In the genomic region with DNA sequence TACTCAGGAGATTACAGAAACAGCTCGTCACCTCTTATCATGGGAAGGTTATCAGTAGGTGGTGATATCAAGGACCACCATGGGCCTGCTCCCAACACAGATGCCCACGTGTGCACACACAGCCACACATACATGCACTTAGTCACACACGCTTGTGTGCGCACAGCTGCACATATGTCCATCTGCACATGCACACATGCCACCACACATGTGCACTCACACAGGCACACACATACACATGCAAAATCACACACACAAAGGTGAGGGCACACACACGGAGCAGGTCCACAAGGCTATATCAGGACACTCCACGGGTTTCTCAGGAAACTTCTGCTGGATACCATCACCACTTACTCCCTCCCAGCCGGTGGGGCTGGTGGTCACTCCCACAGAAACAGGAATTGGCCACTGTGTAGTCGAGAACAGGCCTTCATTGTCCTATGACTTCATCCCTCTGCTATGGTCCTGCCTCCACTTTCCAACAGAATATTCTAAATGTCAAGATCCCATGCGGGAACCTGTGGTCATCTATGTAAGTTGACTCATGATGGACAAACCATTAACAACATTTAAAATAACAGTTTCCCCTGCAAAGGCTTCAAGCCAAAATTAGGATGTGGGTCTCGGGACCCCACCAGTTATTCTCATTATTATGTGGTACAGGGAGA, we compare ENCODE assay signal across 10 cellular contexts. TPM values are rescaled to one million over a fixed set of nuclear protein-coding genes. Genes with fewer than 3 reads are reported as not detected.
DNase-seq lines count a peak whose midpoint lies in the region; ATAC-seq, FAIRE-seq and TF ChIP-seq lines count a peak whose summit lies in the region.
"Had no signal": no experiment of that assay in that cellular context is flagged by ENCODE, and none has a peak within 500 bp of the region (broad histone marks: within the 10 kb centered on the region; RNA-seq: fewer than 3 reads in every experiment).

No MANE protein-coding gene starts in this region.

- H3K4me3 ChIP-seq in fibroblast of villous mesenchyme (ENCODE audit: low read depth, low read length) (no peak overlapping the region), sigmoid colon (no peak overlapping the region)

- H3K27me3 Mint-ChIP-seq in T-cell: no peaks in the 10 kb centered on the region
- no peaks in the 10 kb centered on the region for H3K27me3 Mint-ChIP-seq in activated CD4-positive, alpha-beta T cell treated with anti-CD3 and anti-CD28 coated beads for 36 hours

- intact Hi-C loops in sigmoid colon (cut with DNase I): loop anchor here (2.0 to 5.0 kb wide), 3 partner anchors 43 to 115 kb away; a partner anchor contains a TSS
- intact Hi-C loops in activated CD4-positive, alpha-beta T cell treated with anti-CD3 and anti-CD28 coated beads for 36 hours (cut with DNase I, micrococcal nuclease): loop anchor here (5.0 kb wide), 3 partner anchors 178 to 778 kb away; a partner anchor contains a TSS

- no peak for FAIRE-seq in GM12891 (lab: Jason Lieb, UNC)
- FAIRE-seq: pancreas had no signal

- H3K27ac ChIP-seq in sigmoid colon: peak overlapping the region in 3 of 4 donors; percentile 93 to 97 (median 94)
- H3K27ac ChIP-seq: vagina had no signal

- H3K4me1 ChIP-seq in sigmoid colon: peaks cover 0 to 37% (median 32%) of the 10 kb centered on the region in 4 donors

- H3K4me3 Mint-ChIP-seq in T-cell: peak overlapping the region in 2 of 3 donors; percentile 53 to 84
- H3K4me3 Mint-ChIP-seq in activated CD4-positive, alpha-beta T cell treated with anti-CD3 and anti-CD28 coated beads for 36 hours: no peak overlapping the region

- H3K27ac Mint-ChIP-seq in T-cell: peak overlapping the region in 1 of 2 donors; percentile 52
- H3K27ac Mint-ChIP-seq in activated CD4-positive, alpha-beta T cell treated with anti-CD3 and anti-CD28 coated beads for 36 hours: no peak overlapping the region

- DNase-seq in GM12891 (ENCODE audit: insufficient read length, low spot score): no peak
- DNase-seq in T-cell: no peak
- peak; percentile 70 for DNase-seq in fibroblast of villous mesenchyme (ENCODE audit: low read depth)
- DNase-seq in sigmoid colon: no peak
- no peak for DNase-seq in activated CD8-positive, alpha-beta memory T cell treated with anti-CD3 and anti-CD28 coated beads, Interleukin-2, amount 50 U/mL, for 48 hours
- no peak for DNase-seq in activated CD4-positive, alpha-beta T cell treated with anti-CD3 and anti-CD28 coated beads for 36 hours
- DNase-seq in NCI-H510A (lab: John Stamatoyannopoulos, UW): no peak
- DNase-seq: pancreas had no signal

- CTCF ChIA-PET in T-cell (lab: Charles Lee): no interaction called here
- CTCF ChIA-PET in activated CD4-positive, alpha-beta T cell treated with anti-CD3 and anti-CD28 coated beads for 36 hours (lab: Charles Lee): interaction anchor here (4.2 to 4.3 kb wide), 2 partner anchors 11 to 28 kb away, joined by 26 to 63 read pairs; no protein-coding TSS in a partner anchor

- ATAC-seq in T-cell (replicated peaks in 1 of 4) (no peak), GM21529 (IDR thresholded peaks at IDR 0.05; ENCODE audit: unreplicated experiment) (no peak)
- no peak for ATAC-seq in activated CD4-positive, alpha-beta T cell treated with anti-CD3 and anti-CD28 coated beads for 36 hours
- ATAC-seq: pancreas had no signal

- no peak for TF ChIP-seq CTCF in fibroblast of villous mesenchyme (IDR thresholded peaks at IDR 0.05; ENCODE audit: insufficient read depth, low read depth, low read length)
- TF ChIP-seq CTCF in sigmoid colon (IDR thresholded peaks at IDR 0.05): no peak

- no peaks in the 10 kb centered on the region for H3K9me3 ChIP-seq in sigmoid colon
- H3K9me3 ChIP-seq: pancreas, vagina had no signal

- no peaks in the 10 kb centered on the region for H3K9me3 Mint-ChIP-seq in T-cell
- H3K9me3 Mint-ChIP-seq in activated CD4-positive, alpha-beta T cell treated with anti-CD3 and anti-CD28 coated beads for 36 hours (ENCODE audit: low read depth): no peaks in the 10 kb centered on the region

- H3K27me3 ChIP-seq in sigmoid colon: no peaks in the 10 kb centered on the region
- H3K27me3 ChIP-seq: pancreas, vagina had no signal

- WGBS in sigmoid colon, 2 donors: 78 to 82% methylated on average over 10 of the region's 10 CpGs

- TF ChIP-seq POLR2A in GM12891 (IDR thresholded peaks at IDR 0.05; ENCODE audit: low read depth, low read length): 0 out of 2 replicates have a peak, but pooled peaks have one; percentile 16
- TF ChIP-seq POLR2A in sigmoid colon (IDR thresholded peaks at IDR 0.05): no peak

- H3K36me3 ChIP-seq in sigmoid colon: peaks cover 8 to 35% (median 24%) of the 10 kb centered on the region in 4 donors

- POLR2A ChIA-PET in T-cell (lab: Charles Lee): no interaction called here
- POLR2A ChIA-PET in activated CD4-positive, alpha-beta T cell treated with anti-CD3 and anti-CD28 coated beads for 36 hours (lab: Charles Lee): no interaction called here

- TF ChIP-seq EP300 in sigmoid colon (IDR thresholded peaks at IDR 0.05): no peak

- peaks cover 29 to 47% (median 44%) of the 10 kb centered on the region in 3 donors for H3K4me1 Mint-ChIP-seq in T-cell
- H3K4me1 Mint-ChIP-seq in activated CD4-positive, alpha-beta T cell treated with anti-CD3 and anti-CD28 coated beads for 36 hours: peaks cover 27% of the 10 kb centered on the region

- H3K36me3 Mint-ChIP-seq in T-cell: peaks cover 18% of the 10 kb centered on the region
- peaks cover 16% of the 10 kb centered on the region for H3K36me3 Mint-ChIP-seq in activated CD4-positive, alpha-beta T cell treated with anti-CD3 and anti-CD28 coated beads for 36 hours (ENCODE audit: low read depth)

TF ChIP-seq in GM12891, 5 proteins besides CTCF, POLR2A, EP300 and RAD21:
- TF ChIP-seq POLR2AphosphoS5 (IDR thresholded peaks at IDR 0.05; ENCODE audit: low read depth, low read length): no peak
- TF ChIP-seq POU2F2 (IDR thresholded peaks at IDR 0.05; ENCODE audit: low read depth, low read length): no peak
- no peak for TF ChIP-seq TAF1 (IDR thresholded peaks at IDR 0.05; ENCODE audit: low read depth, low read length)
- no peak for TF ChIP-seq PAX5 (IDR thresholded peaks at IDR 0.05; ENCODE audit: insufficient read depth, low read length, severe bottlenecking)
- TF ChIP-seq SPI1 (IDR thresholded peaks at IDR 0.05; ENCODE audit: low read depth, low read length): no peak

RNA-seq across cellular contexts. Expression of a gene that starts 2.2 kb away (rescaled TPM):
- polyA plus RNA-seq in GM12891 (2012; ENCODE audit: low read depth, missing spikeins): 33.0 TPM
- total RNA-seq in T-cell (10 to 100 TPM in 4 of 5 donors, 1 to 10 TPM in 1; 9.5 to 25.3 (median 21.4) TPM), fibroblast of villous mesenchyme (50.1 and 64.4 TPM in 2 replicates), sigmoid colon (10 to 100 TPM; 13.7 to 25.4 (median 21.9) TPM)
- 10 to 100 TPM; 37.8 to 70.3 (median 40.6) TPM for polyA plus RNA-seq in sigmoid colon
- 10 to 100 TPM; 29.4 to 37.4 TPM for total RNA-seq in activated CD4-positive, alpha-beta T cell treated with anti-CD3 and anti-CD28 coated beads for 36 hours

RNA-seq across cellular contexts. Expression of a gene that starts 42.8 kb away (rescaled TPM):
- 5.2 TPM for polyA plus RNA-seq in GM12891 (2012; ENCODE audit: low read depth, missing spikeins)
- total RNA-seq in T-cell: 10 to 100 TPM in 1 of 5 donors, 1 to 10 TPM in 4; 1.8 to 11.3 (median 7.0) TPM
- total RNA-seq in fibroblast of villous mesenchyme: 28.3 and 31.5 TPM in 2 replicates
- total RNA-seq in sigmoid colon: 10 to 100 TPM; 18.3 to 43.8 (median 29.2) TPM
- 10 to 100 TPM; 18.0 to 63.1 (median 20.4) TPM for polyA plus RNA-seq in sigmoid colon
- 10 to 100 TPM; 11.7 to 13.6 TPM for total RNA-seq in activated CD4-positive, alpha-beta T cell treated with anti-CD3 and anti-CD28 coated beads for 36 hours

RNA-seq across cellular contexts. Expression of a gene that starts 56.5 kb away (rescaled TPM):
- polyA plus RNA-seq in GM12891 (2012; ENCODE audit: low read depth, missing spikeins): 14.8 TPM
- 10 to 100 TPM; 35.1 to 56.6 (median 48.5) TPM for total RNA-seq in T-cell
- total RNA-seq in fibroblast of villous mesenchyme: 20.0 and 29.4 TPM in 2 replicates
- total RNA-seq in sigmoid colon: 10 to 100 TPM; 38.7 to 45.7 (median 39.1) TPM
- 10 to 100 TPM; 20.8 to 21.4 (median 21.0) TPM for polyA plus RNA-seq in sigmoid colon
- 10 to 100 TPM; 22.9 to 23.1 TPM for total RNA-seq in activated CD4-positive, alpha-beta T cell treated with anti-CD3 and anti-CD28 coated beads for 36 hours
